15 cellular contexts compared by ENCODE assay signal in genomic region chr11:114293201-114293711, GRCh38. TPM values are rescaled to one million over a fixed set of nuclear protein-coding genes. Genes with fewer than 3 reads are reported as not detected.
DNase-seq lines count a peak whose midpoint lies in the region; ATAC-seq and TF ChIP-seq lines count a peak whose summit lies in the region.
"Had no signal": no experiment of that assay in that cellular context is flagged by ENCODE, and none has a peak within 500 bp of the region (broad histone marks: within the 10 kb centered on the region; RNA-seq: fewer than 3 reads in every experiment).

No MANE protein-coding gene starts in this region.

- H3K27ac ChIP-seq in Peyer's patch, result peak overlapping the region in 3 of 4 donors; percentile 23 to 88 (median 59)
- H3K27ac ChIP-seq in mesodermal cell (ENCODE audit: low read depth, low read length, severe bottlenecking), result peak overlapping the region; percentile 86
- peak overlapping the region; percentile 92 to 94 for H3K27ac ChIP-seq in tibial artery
- H3K27ac ChIP-seq: dorsolateral prefrontal cortex had no signal

- no CpG with 5 or more reads among the region's 1 CpG for WGBS in mesodermal cell (ENCODE audit: insufficient coverage in 2 of 2), 2 experiments

- H3K9me3 Mint-ChIP-seq in chondrocyte (ENCODE audit: low read depth), result peaks cover 23% of the 10 kb centered on the region

- H3K27me3 Mint-ChIP-seq in chondrocyte (ENCODE audit: low read depth), result no peaks in the 10 kb centered on the region

- no peak for TF ChIP-seq CTCF in Peyer's patch (IDR thresholded peaks at IDR 0.05)
- TF ChIP-seq CTCF in chondrocyte (IDR thresholded peaks at IDR 0.05), result no peak
- no peak for TF ChIP-seq CTCF in tibial artery (IDR thresholded peaks at IDR 0.05)

- H3K36me3 ChIP-seq in Peyer's patch (no peaks in the 10 kb centered on the region), mesodermal cell (ENCODE audit: control insufficient read depth, insufficient read depth, low read length) (peaks cover 1% of the 10 kb centered on the region), tibial artery (peaks cover under 1 to 8% (median 7%) of the 10 kb centered on the region in 3 donors)

- H3K27ac Mint-ChIP-seq in chondrocyte (ENCODE audit: unreplicated experiment), result peak overlapping the region; percentile 100
- H3K27ac Mint-ChIP-seq: activated naive CD8-positive, alpha-beta T cell; CD4-positive, alpha-beta memory T cell had no signal

- no peak overlapping the region for H3K4me3 ChIP-seq in Peyer's patch
- no peak overlapping the region for H3K4me3 ChIP-seq in mesodermal cell (ENCODE audit: extremely low read depth, insufficient read depth, low read length, poor library complexity, severe bottlenecking)
- no peak overlapping the region for H3K4me3 ChIP-seq in tibial artery
- H3K4me3 ChIP-seq: dorsolateral prefrontal cortex had no signal

- intact Hi-C loops in tibial artery (cut with DNase I; ENCODE audit: low total_unique reads), result no loop called here

- ATAC-seq in HG03565 (IDR thresholded peaks at IDR 0.05; ENCODE audit: unreplicated experiment), result no peak

- peaks cover 71% of the 10 kb centered on the region for H3K4me1 Mint-ChIP-seq in chondrocyte (ENCODE audit: low read depth)
- H3K4me1 Mint-ChIP-seq: CD4-positive, alpha-beta memory T cell had no signal

- DNase-seq in Peyer's patch (no peak), chondrocyte (ENCODE audit: low spot score) (no peak), tibial artery (no peak), RPMI8226 (no peak), NCI-H1048 (lab: John Stamatoyannopoulos, UW) (no peak), NCI-H524 (lab: John Stamatoyannopoulos, UW) (no peak)
- DNase-seq: CD4-positive, alpha-beta memory T cell; dorsolateral prefrontal cortex; GF-D8; H7; NCI-H1105 treated with DMSO at 0.1 percent for 48 hours; NCI-H526 had no signal

- TF ChIP-seq POLR2A in Peyer's patch (IDR thresholded peaks at IDR 0.05), result no peak

- peaks cover 16% of the 10 kb centered on the region for H3K36me3 Mint-ChIP-seq in chondrocyte (ENCODE audit: low read depth)

- H3K27me3 ChIP-seq in Peyer's patch, result no peaks in the 10 kb centered on the region
- no peaks in the 10 kb centered on the region for H3K27me3 ChIP-seq in tibial artery
- H3K27me3 ChIP-seq: dorsolateral prefrontal cortex had no signal

- H3K4me1 ChIP-seq in Peyer's patch, result no peaks in the 10 kb centered on the region
- H3K4me1 ChIP-seq in mesodermal cell (ENCODE audit: control insufficient read depth, insufficient read depth, low read length, poor library complexity, severe bottlenecking), result peaks cover 51% of the 10 kb centered on the region
- H3K4me1 ChIP-seq in tibial artery, result peaks cover 0 to 73% (median 38%) of the 10 kb centered on the region in 4 donors

- no peaks in the 10 kb centered on the region for H3K9me3 ChIP-seq in Peyer's patch
- no peaks in the 10 kb centered on the region for H3K9me3 ChIP-seq in mesodermal cell (ENCODE audit: control insufficient read depth, low read length)
- no peaks in the 10 kb centered on the region for H3K9me3 ChIP-seq in tibial artery

- H3K4me3 Mint-ChIP-seq in chondrocyte (ENCODE audit: unreplicated experiment), result no peak overlapping the region
- H3K4me3 Mint-ChIP-seq: activated naive CD8-positive, alpha-beta T cell; CD4-positive, alpha-beta memory T cell had no signal

RNA-seq across cellular contexts. Expression of gene NNMT, which starts 2.9 kb away (rescaled TPM):
- 100 to 1,000 TPM in 3 of 4 donors, 10 to 100 TPM in 1; 43.6 to 413 (median 187) TPM for total RNA-seq in Peyer's patch
- total RNA-seq in chondrocyte, result 354 to 375 TPM (median 370 TPM) in 3 replicates
- 56.1 TPM for polyA plus RNA-seq in mesodermal cell (2013, experiment 1 of 2)
- polyA plus RNA-seq in mesodermal cell (2013, experiment 2 of 2), result 67.5 TPM
- total RNA-seq: CD4-positive, alpha-beta memory T cell; H7 had no signal
- polyA plus RNA-seq: CD4-positive, alpha-beta memory T cell had no signal
